In genomic region chr2:175048275-175048674, GRCh38 we compare ENCODE assay signal across 20 cellular contexts. TPM values are rescaled to one million over a fixed set of nuclear protein-coding genes. Genes with fewer than 3 reads are reported as not detected.
A peak's percentile ranks its signal among the peaks of the same experiment; 100 is the strongest.
DNase-seq lines count a peak whose midpoint lies in the region; ATAC-seq and TF ChIP-seq lines count a peak whose summit lies in the region.
"Had no signal": no experiment of that assay in that cellular context is flagged by ENCODE, and none has a peak within 500 bp of the region (broad histone marks: within the 10 kb centered on the region; RNA-seq: fewer than 3 reads in every experiment).

No MANE protein-coding gene starts in this region.

- no peak overlapping the region for H2BK12ac ChIP-seq in mesenchymal stem cell (ENCODE audit: low read length in 2 of 2)

- no peak overlapping the region for H3K23ac ChIP-seq in mesenchymal stem cell (ENCODE audit: low read length in 2 of 2)

- WGBS in mesenchymal stem cell, result 100% methylated on average over 2 of the region's 2 CpGs
- 90% methylated on average over 2 of the region's 2 CpGs for WGBS in prostate gland

- H3K27me3 ChIP-seq in MM.1S (replicated peaks; ENCODE audit: insufficient read depth, low read length), result no peaks in the 10 kb centered on the region
- H3K27me3 ChIP-seq in mesenchymal stem cell (ENCODE audit: control insufficient read depth in 1 of 2, insufficient read depth in 1 of 2, low read length in 2 of 2), result no peaks in the 10 kb centered on the region
- H3K27me3 ChIP-seq in prostate gland (replicated peaks; ENCODE audit: insufficient read depth), result no peaks in the 10 kb centered on the region
- H3K27me3 ChIP-seq: esophagus squamous epithelium had no signal

- H3K4me2 ChIP-seq in MM.1S (ENCODE audit: low read depth, low read length), result peak overlapping the region; percentile 68
- H3K4me2 ChIP-seq in mesenchymal stem cell (ENCODE audit: low read length, poor library complexity, severe bottlenecking), result no peak overlapping the region

- no peak overlapping the region for H2BK15ac ChIP-seq in mesenchymal stem cell (ENCODE audit: low read depth, poor library complexity, severe bottlenecking)

- peak overlapping the region; percentile 78; the same call in 1 of the 2 replicates for H3K27ac ChIP-seq in MM.1S (ENCODE audit: low read length)
- no peak overlapping the region for H3K27ac ChIP-seq in mesenchymal stem cell (ENCODE audit: low read length, poor library complexity, severe bottlenecking)
- no peak overlapping the region for H3K27ac ChIP-seq in prostate gland
- H3K27ac ChIP-seq: esophagus squamous epithelium, VCaP had no signal

- H3K9me3 ChIP-seq in MM.1S (replicated peaks; ENCODE audit: insufficient read depth, low read length) (no peaks in the 10 kb centered on the region), mesenchymal stem cell (ENCODE audit: control insufficient read depth, low read length) (no peaks in the 10 kb centered on the region), prostate gland (no peaks in the 10 kb centered on the region)
- H3K9me3 ChIP-seq: esophagus squamous epithelium had no signal

- no peak overlapping the region for H3K18ac ChIP-seq in mesenchymal stem cell (ENCODE audit: low read depth in 1 of 2, low read length in 2 of 2)

- DNase-seq in MM.1S (peak; percentile 74), mesenchymal stem cell (peak; percentile 29), NCI-H2227 (lab: John Stamatoyannopoulos, UW; ENCODE audit: unreplicated experiment) (no peak), prostate gland (ENCODE audit: low spot score) (no peak)
- DNase-seq: activated CD4-positive, alpha-beta T cell treated with anti-CD3 and anti-CD28 coated beads, Interleukin-2, amount 50 U/mL, for 1 hour; effector memory CD8-positive, alpha-beta T cell; esophagus squamous epithelium; Karpas-422; NCI-H1417 treated with DMSO at 0.1 percent for 48 hours; NCI-H69; right cardiac atrium; SHP77 treated with DMSO at 0.1 percent for 48 hours; substantia nigra had no signal

- intact Hi-C loops in prostate gland (cut with DNase I), result no loop called here

- H3K9me2 ChIP-seq in MM.1S (replicated peaks; ENCODE audit: insufficient read depth, low read length), result no peaks in the 10 kb centered on the region

- no peak overlapping the region for H3K14ac ChIP-seq in mesenchymal stem cell (ENCODE audit: low read length in 2 of 2)

- TF ChIP-seq POLR2A in prostate gland (IDR thresholded peaks at IDR 0.05), result no peak

- no peak overlapping the region for H4K91ac ChIP-seq in mesenchymal stem cell (ENCODE audit: low read length)

- H3K36me3 ChIP-seq in MM.1S (replicated peaks; ENCODE audit: insufficient read depth, low read length) (no peaks in the 10 kb centered on the region), mesenchymal stem cell (ENCODE audit: control insufficient read depth in 1 of 2, insufficient read depth in 2 of 2, low read depth in 1 of 2, low read length in 2 of 2) (no peaks in the 10 kb centered on the region), prostate gland (no peaks in the 10 kb centered on the region)
- H3K36me3 ChIP-seq: esophagus squamous epithelium had no signal

- H3K4me1 ChIP-seq in MM.1S (ENCODE audit: low read length) (peaks cover 24% of the 10 kb centered on the region), mesenchymal stem cell (ENCODE audit: control insufficient read depth, insufficient read depth, low read depth, low read length) (no peaks in the 10 kb centered on the region), prostate gland (replicated peaks) (no peaks in the 10 kb centered on the region)
- H3K4me1 ChIP-seq: esophagus squamous epithelium had no signal

- H3K79me2 ChIP-seq in MM.1S (ENCODE audit: low read length), result no peaks in the 10 kb centered on the region

- no peak overlapping the region for H2AK5ac ChIP-seq in mesenchymal stem cell (ENCODE audit: low read length, severe bottlenecking)

- H3F3A ChIP-seq in MM.1S (ENCODE audit: insufficient read depth, low read length), result peaks cover 12% of the 10 kb centered on the region; the same call in 1 of the 2 replicates

- H3K9ac ChIP-seq in MM.1S (ENCODE audit: low read length), result peak overlapping the region; percentile 48; the same call in 1 of the 2 replicates
- H3K9ac ChIP-seq in mesenchymal stem cell (ENCODE audit: low read length), result no peak overlapping the region

- H2AFZ ChIP-seq in MM.1S (ENCODE audit: low read length) (peak overlapping the region; percentile 16; the same call in 1 of the 2 replicates), mesenchymal stem cell (ENCODE audit: low read depth, low read length) (no peak overlapping the region)

- H4K20me1 ChIP-seq in MM.1S (ENCODE audit: insufficient read depth, low read length), result no peaks in the 10 kb centered on the region

- H3K4ac ChIP-seq in mesenchymal stem cell (ENCODE audit: low read depth in 1 of 2, low read length in 2 of 2), result no peak overlapping the region

- H3K4me3 ChIP-seq in MM.1S (ENCODE audit: low read length) (peak overlapping the region; percentile 6; the same call in 1 of the 2 replicates), mesenchymal stem cell (ENCODE audit: insufficient read depth in 1 of 2, low read depth in 1 of 2, low read length in 2 of 2) (no peak overlapping the region), prostate gland (no peak overlapping the region)
- H3K4me3 ChIP-seq: esophagus squamous epithelium had no signal

- no peak for TF ChIP-seq CTCF in MM.1S (IDR thresholded peaks at IDR 0.05; ENCODE audit: low read length)
- no peak for TF ChIP-seq CTCF in prostate gland (IDR thresholded peaks at IDR 0.05)

- no peak overlapping the region for H2BK5ac ChIP-seq in mesenchymal stem cell (ENCODE audit: low read depth, low read length, poor library complexity, severe bottlenecking)

- ATAC-seq in GM18909 (IDR thresholded peaks at IDR 0.05; ENCODE audit: poor library complexity, unreplicated experiment) (peak; percentile 54), HG02870 (IDR thresholded peaks at IDR 0.05; ENCODE audit: unreplicated experiment) (peak; percentile 75), HG03571 (IDR thresholded peaks at IDR 0.05; ENCODE audit: unreplicated experiment) (no peak), GM18873 (IDR thresholded peaks at IDR 0.05; ENCODE audit: low FRiP score, unreplicated experiment) (no peak)
- ATAC-seq: activated T-helper 17 cell treated with anti-CD3 and anti-CD28 coated beads, Interleukin-2, amount 50 U/mL, for 72 hours; effector memory CD8-positive, alpha-beta T cell; HCT116; right cardiac atrium had no signal

- no peak overlapping the region for H2BK120ac ChIP-seq in mesenchymal stem cell (ENCODE audit: low read depth, low read length)

- H3K79me1 ChIP-seq in mesenchymal stem cell (replicated peaks; ENCODE audit: low read length, poor library complexity, severe bottlenecking), result no peaks in the 10 kb centered on the region

- no peak overlapping the region for H4K8ac ChIP-seq in mesenchymal stem cell (ENCODE audit: low read length)

RNA-seq across cellular contexts. Expression of gene CHN1, which starts 43.1 kb away (rescaled TPM):
- 21.7 TPM for polyA plus RNA-seq in mesenchymal stem cell (2013, experiment 1 of 2)
- polyA plus RNA-seq in mesenchymal stem cell (2013, experiment 2 of 2), result 20.5 TPM
- 10 to 100 TPM in 1 of 2 donors, 1 to 10 TPM in 1; 7.8 to 20.1 TPM for total RNA-seq in prostate gland

Comparison
In these comparisons a context has a peak if more than half of its experiments do, and no peak if none do; other contexts are left out.
1. ATAC-seq: peak in GM18909 (single experiment) and HG02870 (single experiment); none in HG03571 (single experiment) and GM18873 (single experiment).
2. DNase-seq: peak in MM.1S (single experiment) and mesenchymal stem cell (single experiment); none in NCI-H2227 (single experiment) and prostate gland (single experiment).